Comparison of ENCODE assay signal across 28 cellular contexts in the genomic region with DNA sequence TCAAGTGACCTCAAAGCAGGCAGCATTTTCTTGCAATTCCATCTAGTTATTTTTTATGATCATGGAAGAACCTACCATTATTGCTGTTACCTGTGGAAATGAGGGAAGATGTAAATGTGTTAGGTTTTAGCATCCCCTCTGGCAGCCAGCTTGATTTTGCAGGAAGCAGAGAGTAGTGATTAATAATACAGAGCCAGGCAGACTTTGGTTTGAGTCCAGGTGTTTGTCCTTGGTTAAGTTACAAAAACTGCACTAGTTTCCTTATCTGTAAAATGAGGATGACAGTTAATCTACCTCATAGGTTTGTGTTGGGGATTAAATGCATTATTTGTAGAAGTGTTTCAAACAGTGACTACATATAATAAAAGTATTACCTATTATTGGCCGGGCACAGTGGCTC.
"Had no signal": no experiment of that assay in that cellular context is flagged by ENCODE, and none has a peak within 500 bp of the region (broad histone marks: within the 10 kb centered on the region; RNA-seq: fewer than 3 reads in every experiment).

No MANE protein-coding gene starts in this region.

- H3K4me1 ChIP-seq: colonic mucosa, esophagus muscularis mucosa, esophagus squamous epithelium, foreskin keratinocyte, gastrocnemius medialis, gastroesophageal sphincter, heart left ventricle, heart right ventricle had no signal

- H3K4me3 ChIP-seq: colonic mucosa, coronary artery, dorsolateral prefrontal cortex, esophagus muscularis mucosa, esophagus squamous epithelium, gastrocnemius medialis, gastroesophageal sphincter, heart left ventricle, heart right ventricle had no signal

- FAIRE-seq: colon, endometrium, endothelial cell of umbilical vein, frontal cortex had no signal

- H3K36me3 ChIP-seq: colonic mucosa, gastrocnemius medialis had no signal

- DNase-seq: colonic mucosa; cortex of kidney; dermis blood vessel endothelial cell; dorsolateral prefrontal cortex; effector CD4-positive, alpha-beta T cell; effector CD8-positive, alpha-beta T cell; effector memory CD4-positive, alpha-beta T cell; effector memory CD8-positive, alpha-beta T cell; endodermal cell; erythroblast; esophagus squamous epithelium; foreskin fibroblast; foreskin keratinocyte; foreskin melanocyte; gastrocnemius medialis; glutamatergic neuron; head of caudate nucleus; heart left ventricle; heart right ventricle had no signal

- H3K9me3 ChIP-seq: colonic mucosa, esophagus muscularis mucosa, esophagus squamous epithelium, gastrocnemius medialis, gastroesophageal sphincter had no signal

- ATAC-seq: effector memory CD8-positive, alpha-beta T cell; esophagus mucosa; foreskin keratinocyte; gastrocnemius medialis; gastroesophageal sphincter; heart left ventricle; heart right ventricle had no signal

- H3K27ac ChIP-seq: colonic mucosa, coronary artery, dorsolateral prefrontal cortex, epithelial cell of prostate, esophagus muscularis mucosa, esophagus squamous epithelium, foreskin keratinocyte, gastrocnemius medialis, gastroesophageal sphincter, heart left ventricle, heart right ventricle had no signal

- H3K27me3 ChIP-seq: colonic mucosa, dorsolateral prefrontal cortex, esophagus muscularis mucosa, esophagus squamous epithelium, foreskin keratinocyte, gastrocnemius medialis, gastroesophageal sphincter, heart left ventricle, heart right ventricle had no signal
